ENCODE assay signal across 1 cellular context in the genomic region with DNA sequence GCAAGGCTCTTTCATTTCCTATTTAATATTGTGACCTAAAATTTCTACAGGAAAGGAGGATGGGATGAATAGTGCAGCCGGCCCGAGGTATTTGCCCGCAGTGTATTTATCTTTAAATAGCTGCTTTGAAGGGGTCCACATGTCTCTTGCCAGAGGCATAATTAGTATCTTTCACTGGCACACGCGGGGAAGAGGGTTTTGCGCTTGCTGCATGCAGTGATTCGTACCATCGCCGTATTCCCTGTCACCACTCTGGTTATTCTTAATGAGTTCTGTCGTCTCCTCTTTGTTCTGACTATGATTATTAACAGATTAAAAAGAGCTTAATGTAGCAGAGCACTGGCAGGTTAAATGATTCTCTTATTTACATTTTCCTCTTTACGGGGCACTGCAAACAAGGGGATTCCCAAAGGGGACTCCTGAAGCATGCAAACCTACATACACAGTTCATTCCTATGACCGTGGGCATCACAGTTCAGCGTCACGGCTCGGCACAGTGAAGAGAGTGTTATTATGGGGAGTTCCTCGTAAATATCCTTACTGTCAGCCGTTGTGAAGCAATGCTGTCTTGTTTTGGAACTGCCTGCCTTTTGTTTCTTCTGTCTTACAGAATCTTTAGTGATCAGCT.
TF ChIP-seq lines count a peak whose summit lies in the region.

No MANE protein-coding gene starts in this region.

TF ChIP-seq in GM23338, 12 proteins besides CTCF, POLR2A, EP300 and RAD21 (continued from another document):
- TF ChIP-seq ZNF462 (CRISPR knock-in tag; IDR thresholded peaks at IDR 0.05) = no peak
- TF ChIP-seq, protein P1, sequence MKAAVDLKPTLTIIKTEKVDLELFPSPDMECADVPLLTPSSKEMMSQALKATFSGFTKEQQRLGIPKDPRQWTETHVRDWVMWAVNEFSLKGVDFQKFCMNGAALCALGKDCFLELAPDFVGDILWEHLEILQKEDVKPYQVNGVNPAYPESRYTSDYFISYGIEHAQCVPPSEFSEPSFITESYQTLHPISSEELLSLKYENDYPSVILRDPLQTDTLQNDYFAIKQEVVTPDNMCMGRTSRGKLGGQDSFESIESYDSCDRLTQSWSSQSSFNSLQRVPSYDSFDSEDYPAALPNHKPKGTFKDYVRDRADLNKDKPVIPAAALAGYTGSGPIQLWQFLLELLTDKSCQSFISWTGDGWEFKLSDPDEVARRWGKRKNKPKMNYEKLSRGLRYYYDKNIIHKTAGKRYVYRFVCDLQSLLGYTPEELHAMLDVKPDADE (IDR thresholded peaks at IDR 0.05) = no peak
- no peak for TF ChIP-seq EZH2phosphoT487 (IDR thresholded peaks at IDR 0.05; ENCODE audit: unreplicated experiment)
- no peak for TF ChIP-seq STAT1 (IDR thresholded peaks at IDR 0.05; ENCODE audit: unreplicated experiment)
- no peak for TF ChIP-seq JUNB (IDR thresholded peaks at IDR 0.05; ENCODE audit: unreplicated experiment)
- no peak for TF ChIP-seq POLR2AphosphoS5 (IDR thresholded peaks at IDR 0.05; ENCODE audit: low read depth)
- no peak for TF ChIP-seq EZH2 (IDR thresholded peaks at IDR 0.05; ENCODE audit: low read depth, unreplicated experiment)
- TF ChIP-seq NANOG (IDR thresholded peaks at IDR 0.05; ENCODE audit: borderline replicate concordance) = no peak
